In the genomic region with DNA sequence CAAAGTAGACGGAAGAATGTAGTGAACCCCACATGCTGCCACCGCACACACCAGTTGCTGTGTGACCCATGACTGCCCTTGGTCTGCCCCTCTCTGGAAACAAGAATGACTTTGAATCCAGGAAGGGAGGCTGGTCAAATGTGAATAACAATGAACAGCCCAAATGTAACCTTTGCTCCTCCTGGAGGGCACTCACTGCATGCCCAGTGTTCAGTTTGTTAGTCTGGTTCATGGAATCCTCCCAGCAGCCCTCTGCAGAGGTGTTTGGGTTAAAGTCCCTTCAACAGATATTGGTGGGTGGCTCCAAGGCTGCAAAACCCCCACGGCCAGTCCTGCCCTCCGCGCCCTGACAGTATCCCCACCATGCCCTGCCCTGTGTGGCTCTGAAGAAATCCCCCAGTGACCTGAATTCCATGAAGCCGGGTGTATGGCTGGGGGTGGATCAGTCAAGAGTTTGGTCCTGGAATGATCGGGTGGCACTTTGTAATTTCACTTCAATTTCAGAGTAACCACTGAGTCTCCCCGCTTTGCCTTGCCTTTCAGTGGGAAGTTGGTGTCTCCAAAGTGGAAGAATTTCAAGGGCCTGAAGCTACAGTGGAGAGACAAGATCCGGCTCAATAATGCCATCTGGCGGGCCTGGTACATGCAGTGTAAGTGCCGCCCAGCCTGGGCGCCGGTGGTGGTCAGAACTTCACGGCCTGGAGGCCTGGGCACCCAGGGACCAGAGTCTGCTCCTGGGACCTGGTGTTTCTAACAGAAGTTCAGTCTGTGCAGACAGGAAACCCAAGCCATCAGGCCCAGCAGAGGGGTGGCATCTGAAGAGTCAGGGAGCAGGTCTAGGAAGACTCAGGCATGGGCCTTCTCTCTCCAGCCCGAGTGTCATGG, we compare ENCODE assay signal across 1 cellular context.
TF ChIP-seq lines count a peak whose summit lies in the region.

No MANE protein-coding gene starts in this region.

TF ChIP-seq in HepG2, 621 proteins besides CTCF, POLR2A, EP300 and RAD21 (continued from another document and continues in another):
- TF ChIP-seq, protein P1, sequence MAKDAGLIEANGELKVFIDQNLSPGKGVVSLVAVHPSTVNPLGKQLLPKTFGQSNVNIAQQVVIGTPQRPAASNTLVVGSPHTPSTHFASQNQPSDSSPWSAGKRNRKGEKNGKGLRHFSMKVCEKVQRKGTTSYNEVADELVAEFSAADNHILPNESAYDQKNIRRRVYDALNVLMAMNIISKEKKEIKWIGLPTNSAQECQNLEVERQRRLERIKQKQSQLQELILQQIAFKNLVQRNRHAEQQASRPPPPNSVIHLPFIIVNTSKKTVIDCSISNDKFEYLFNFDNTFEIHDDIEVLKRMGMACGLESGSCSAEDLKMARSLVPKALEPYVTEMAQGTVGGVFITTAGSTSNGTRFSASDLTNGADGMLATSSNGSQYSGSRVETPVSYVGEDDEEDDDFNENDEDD (CRISPR knock-in tag; IDR thresholded peaks at IDR 0.05; ENCODE audit: borderline replicate concordance): no peak
- TF ChIP-seq ZNF224 (CRISPR knock-in tag; IDR thresholded peaks at IDR 0.05) (no peak), ARNT2 (CRISPR knock-in tag; IDR thresholded peaks at IDR 0.05; ENCODE audit: low read depth) (no peak), ZFX (CRISPR knock-in tag; IDR thresholded peaks at IDR 0.05; ENCODE audit: low read depth) (no peak), ZNF20 (CRISPR knock-in tag; IDR thresholded peaks at IDR 0.05) (no peak), STAG1 (CRISPR knock-in tag; IDR thresholded peaks at IDR 0.05) (peak; percentile 34), TBX2 (CRISPR knock-in tag; IDR thresholded peaks at IDR 0.05; ENCODE audit: borderline replicate concordance) (peak; percentile 12; the same call in 1 of the 2 replicates), SATB2 (CRISPR knock-in tag; IDR thresholded peaks at IDR 0.05) (no peak), SOX13 (IDR thresholded peaks at IDR 0.05) (no peak), SOX13 (CRISPR knock-in tag; conservative IDR thresholded peaks at IDR 0.05 in 1 of 2, IDR thresholded peaks at IDR 0.05 in 1 of 2) (peak in 1 of 2 experiments; percentile 64; a peak in 2 of 4 replicates), GABPA (IDR thresholded peaks at IDR 0.05; ENCODE audit: low read depth, low read length) (no peak), GABPA (CRISPR knock-in tag; IDR thresholded peaks at IDR 0.05; ENCODE audit: low read depth) (no peak), XRCC5 (optimal IDR thresholded peaks at IDR 0.05; ENCODE audit: low read length) (no peak), KLF12 (CRISPR knock-in tag; IDR thresholded peaks at IDR 0.05; ENCODE audit: borderline replicate concordance) (no peak), ZSCAN12 (CRISPR knock-in tag; IDR thresholded peaks at IDR 0.05) (no peak), ZFP82 (CRISPR knock-in tag; IDR thresholded peaks at IDR 0.05; ENCODE audit: borderline replicate concordance) (no peak), ZNF510 (CRISPR knock-in tag; IDR thresholded peaks at IDR 0.05; ENCODE audit: low read depth) (no peak), HCFC1 (IDR thresholded peaks at IDR 0.05; ENCODE audit: low read depth, low read length) (no peak), ZNF839 (CRISPR knock-in tag; IDR thresholded peaks at IDR 0.05; ENCODE audit: borderline replicate concordance) (no peak), ZC3H13 (CRISPR knock-in tag; IDR thresholded peaks at IDR 0.05) (no peak), ZBTB21 (CRISPR knock-in tag; IDR thresholded peaks at IDR 0.05) (no peak), IKZF4 (CRISPR knock-in tag; IDR thresholded peaks at IDR 0.05; ENCODE audit: borderline replicate concordance, low read depth, not compliant biosample characterization) (no peak), BORCS8-MEF2B (CRISPR knock-in tag; IDR thresholded peaks at IDR 0.05) (no peak), RELA (CRISPR knock-in tag; IDR thresholded peaks at IDR 0.05) (no peak), PLRG1 (conservative IDR thresholded peaks at IDR 0.05) (no peak), MTF1 (CRISPR knock-in tag; IDR thresholded peaks at IDR 0.05) (no peak), CBX2 (IDR thresholded peaks at IDR 0.05; ENCODE audit: low read depth, low read length) (no peak), CBX2 (CRISPR knock-in tag; IDR thresholded peaks at IDR 0.05; ENCODE audit: low read depth) (no peak), HNRNPL (IDR thresholded peaks at IDR 0.05; ENCODE audit: low read depth, low read length) (peak; percentile 72; the same call in 1 of the 2 replicates), MZF1 (CRISPR knock-in tag; IDR thresholded peaks at IDR 0.05; ENCODE audit: borderline replicate concordance) (no peak), FOXK2 (IDR thresholded peaks at IDR 0.05) (no peak), SCMH1 (CRISPR knock-in tag; IDR thresholded peaks at IDR 0.05; ENCODE audit: borderline replicate concordance) (no peak), SMYD3 (CRISPR knock-in tag; IDR thresholded peaks at IDR 0.05) (no peak), RXRB (CRISPR knock-in tag; IDR thresholded peaks at IDR 0.05; ENCODE audit: borderline replicate concordance) (no peak), ZNF83 (CRISPR knock-in tag; IDR thresholded peaks at IDR 0.05; ENCODE audit: borderline replicate concordance) (no peak), ZNF263 (CRISPR knock-in tag; IDR thresholded peaks at IDR 0.05) (0 out of 2 replicates have a peak, but pooled peaks have one; percentile 24), ESRRA (CRISPR knock-in tag; IDR thresholded peaks at IDR 0.05; ENCODE audit: low read depth) (peak; percentile 30; the same call in 1 of the 2 replicates), SAP130 (CRISPR knock-in tag; IDR thresholded peaks at IDR 0.05; ENCODE audit: low read depth) (no peak)
- TF ChIP-seq, protein P2, sequence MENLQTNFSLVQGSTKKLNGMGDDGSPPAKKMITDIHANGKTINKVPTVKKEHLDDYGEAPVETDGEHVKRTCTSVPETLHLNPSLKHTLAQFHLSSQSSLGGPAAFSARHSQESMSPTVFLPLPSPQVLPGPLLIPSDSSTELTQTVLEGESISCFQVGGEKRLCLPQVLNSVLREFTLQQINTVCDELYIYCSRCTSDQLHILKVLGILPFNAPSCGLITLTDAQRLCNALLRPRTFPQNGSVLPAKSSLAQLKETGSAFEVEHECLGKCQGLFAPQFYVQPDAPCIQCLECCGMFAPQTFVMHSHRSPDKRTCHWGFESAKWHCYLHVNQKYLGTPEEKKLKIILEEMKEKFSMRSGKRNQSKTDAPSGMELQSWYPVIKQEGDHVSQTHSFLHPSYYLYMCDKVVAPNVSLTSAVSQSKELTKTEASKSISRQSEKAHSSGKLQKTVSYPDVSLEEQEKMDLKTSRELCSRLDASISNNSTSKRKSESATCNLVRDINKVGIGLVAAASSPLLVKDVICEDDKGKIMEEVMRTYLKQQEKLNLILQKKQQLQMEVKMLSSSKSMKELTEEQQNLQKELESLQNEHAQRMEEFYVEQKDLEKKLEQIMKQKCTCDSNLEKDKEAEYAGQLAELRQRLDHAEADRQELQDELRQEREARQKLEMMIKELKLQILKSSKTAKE (CRISPR knock-in tag; IDR thresholded peaks at IDR 0.05; ENCODE audit: borderline replicate concordance): no peak
- TF ChIP-seq, protein P3, sequence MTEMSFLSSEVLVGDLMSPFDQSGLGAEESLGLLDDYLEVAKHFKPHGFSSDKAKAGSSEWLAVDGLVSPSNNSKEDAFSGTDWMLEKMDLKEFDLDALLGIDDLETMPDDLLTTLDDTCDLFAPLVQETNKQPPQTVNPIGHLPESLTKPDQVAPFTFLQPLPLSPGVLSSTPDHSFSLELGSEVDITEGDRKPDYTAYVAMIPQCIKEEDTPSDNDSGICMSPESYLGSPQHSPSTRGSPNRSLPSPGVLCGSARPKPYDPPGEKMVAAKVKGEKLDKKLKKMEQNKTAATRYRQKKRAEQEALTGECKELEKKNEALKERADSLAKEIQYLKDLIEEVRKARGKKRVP (CRISPR knock-in tag; IDR thresholded peaks at IDR 0.05): no peak
- TF ChIP-seq, protein P4, sequence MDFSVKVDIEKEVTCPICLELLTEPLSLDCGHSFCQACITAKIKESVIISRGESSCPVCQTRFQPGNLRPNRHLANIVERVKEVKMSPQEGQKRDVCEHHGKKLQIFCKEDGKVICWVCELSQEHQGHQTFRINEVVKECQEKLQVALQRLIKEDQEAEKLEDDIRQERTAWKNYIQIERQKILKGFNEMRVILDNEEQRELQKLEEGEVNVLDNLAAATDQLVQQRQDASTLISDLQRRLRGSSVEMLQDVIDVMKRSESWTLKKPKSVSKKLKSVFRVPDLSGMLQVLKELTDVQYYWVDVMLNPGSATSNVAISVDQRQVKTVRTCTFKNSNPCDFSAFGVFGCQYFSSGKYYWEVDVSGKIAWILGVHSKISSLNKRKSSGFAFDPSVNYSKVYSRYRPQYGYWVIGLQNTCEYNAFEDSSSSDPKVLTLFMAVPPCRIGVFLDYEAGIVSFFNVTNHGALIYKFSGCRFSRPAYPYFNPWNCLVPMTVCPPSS (IDR thresholded peaks at IDR 0.05): no peak
- TF ChIP-seq, protein P5, sequence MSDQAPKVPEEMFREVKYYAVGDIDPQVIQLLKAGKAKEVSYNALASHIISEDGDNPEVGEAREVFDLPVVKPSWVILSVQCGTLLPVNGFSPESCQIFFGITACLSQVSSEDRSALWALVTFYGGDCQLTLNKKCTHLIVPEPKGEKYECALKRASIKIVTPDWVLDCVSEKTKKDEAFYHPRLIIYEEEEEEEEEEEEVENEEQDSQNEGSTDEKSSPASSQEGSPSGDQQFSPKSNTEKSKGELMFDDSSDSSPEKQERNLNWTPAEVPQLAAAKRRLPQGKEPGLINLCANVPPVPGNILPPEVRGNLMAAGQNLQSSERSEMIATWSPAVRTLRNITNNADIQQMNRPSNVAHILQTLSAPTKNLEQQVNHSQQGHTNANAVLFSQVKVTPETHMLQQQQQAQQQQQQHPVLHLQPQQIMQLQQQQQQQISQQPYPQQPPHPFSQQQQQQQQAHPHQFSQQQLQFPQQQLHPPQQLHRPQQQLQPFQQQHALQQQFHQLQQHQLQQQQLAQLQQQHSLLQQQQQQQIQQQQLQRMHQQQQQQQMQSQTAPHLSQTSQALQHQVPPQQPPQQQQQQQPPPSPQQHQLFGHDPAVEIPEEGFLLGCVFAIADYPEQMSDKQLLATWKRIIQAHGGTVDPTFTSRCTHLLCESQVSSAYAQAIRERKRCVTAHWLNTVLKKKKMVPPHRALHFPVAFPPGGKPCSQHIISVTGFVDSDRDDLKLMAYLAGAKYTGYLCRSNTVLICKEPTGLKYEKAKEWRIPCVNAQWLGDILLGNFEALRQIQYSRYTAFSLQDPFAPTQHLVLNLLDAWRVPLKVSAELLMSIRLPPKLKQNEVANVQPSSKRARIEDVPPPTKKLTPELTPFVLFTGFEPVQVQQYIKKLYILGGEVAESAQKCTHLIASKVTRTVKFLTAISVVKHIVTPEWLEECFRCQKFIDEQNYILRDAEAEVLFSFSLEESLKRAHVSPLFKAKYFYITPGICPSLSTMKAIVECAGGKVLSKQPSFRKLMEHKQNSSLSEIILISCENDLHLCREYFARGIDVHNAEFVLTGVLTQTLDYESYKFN (CRISPR knock-in tag; conservative IDR thresholded peaks at IDR 0.05): peak; percentile 55
- TF ChIP-seq, protein P6, sequence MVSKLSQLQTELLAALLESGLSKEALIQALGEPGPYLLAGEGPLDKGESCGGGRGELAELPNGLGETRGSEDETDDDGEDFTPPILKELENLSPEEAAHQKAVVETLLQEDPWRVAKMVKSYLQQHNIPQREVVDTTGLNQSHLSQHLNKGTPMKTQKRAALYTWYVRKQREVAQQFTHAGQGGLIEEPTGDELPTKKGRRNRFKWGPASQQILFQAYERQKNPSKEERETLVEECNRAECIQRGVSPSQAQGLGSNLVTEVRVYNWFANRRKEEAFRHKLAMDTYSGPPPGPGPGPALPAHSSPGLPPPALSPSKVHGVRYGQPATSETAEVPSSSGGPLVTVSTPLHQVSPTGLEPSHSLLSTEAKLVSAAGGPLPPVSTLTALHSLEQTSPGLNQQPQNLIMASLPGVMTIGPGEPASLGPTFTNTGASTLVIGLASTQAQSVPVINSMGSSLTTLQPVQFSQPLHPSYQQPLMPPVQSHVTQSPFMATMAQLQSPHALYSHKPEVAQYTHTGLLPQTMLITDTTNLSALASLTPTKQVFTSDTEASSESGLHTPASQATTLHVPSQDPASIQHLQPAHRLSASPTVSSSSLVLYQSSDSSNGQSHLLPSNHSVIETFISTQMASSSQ (IDR thresholded peaks at IDR 0.05; ENCODE audit: low read depth): no peak
- TF ChIP-seq, protein P6 (CRISPR knock-in tag; IDR thresholded peaks at IDR 0.05; ENCODE audit: borderline replicate concordance): no peak
- TF ChIP-seq, protein P7, sequence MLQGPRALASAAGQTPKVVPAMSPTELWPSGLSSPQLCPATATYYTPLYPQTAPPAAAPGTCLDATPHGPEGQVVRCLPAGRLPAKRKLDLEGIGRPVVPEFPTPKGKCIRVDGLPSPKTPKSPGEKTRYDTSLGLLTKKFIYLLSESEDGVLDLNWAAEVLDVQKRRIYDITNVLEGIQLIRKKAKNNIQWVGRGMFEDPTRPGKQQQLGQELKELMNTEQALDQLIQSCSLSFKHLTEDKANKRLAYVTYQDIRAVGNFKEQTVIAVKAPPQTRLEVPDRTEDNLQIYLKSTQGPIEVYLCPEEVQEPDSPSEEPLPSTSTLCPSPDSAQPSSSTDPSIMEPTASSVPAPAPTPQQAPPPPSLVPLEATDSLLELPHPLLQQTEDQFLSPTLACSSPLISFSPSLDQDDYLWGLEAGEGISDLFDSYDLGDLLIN (CRISPR knock-in tag; IDR thresholded peaks at IDR 0.05; ENCODE audit: borderline replicate concordance): no peak
- TF ChIP-seq, protein P8, sequence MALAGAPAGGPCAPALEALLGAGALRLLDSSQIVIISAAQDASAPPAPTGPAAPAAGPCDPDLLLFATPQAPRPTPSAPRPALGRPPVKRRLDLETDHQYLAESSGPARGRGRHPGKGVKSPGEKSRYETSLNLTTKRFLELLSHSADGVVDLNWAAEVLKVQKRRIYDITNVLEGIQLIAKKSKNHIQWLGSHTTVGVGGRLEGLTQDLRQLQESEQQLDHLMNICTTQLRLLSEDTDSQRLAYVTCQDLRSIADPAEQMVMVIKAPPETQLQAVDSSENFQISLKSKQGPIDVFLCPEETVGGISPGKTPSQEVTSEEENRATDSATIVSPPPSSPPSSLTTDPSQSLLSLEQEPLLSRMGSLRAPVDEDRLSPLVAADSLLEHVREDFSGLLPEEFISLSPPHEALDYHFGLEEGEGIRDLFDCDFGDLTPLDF (CRISPR knock-in tag; IDR thresholded peaks at IDR 0.05): no peak
- TF ChIP-seq, protein P9, sequence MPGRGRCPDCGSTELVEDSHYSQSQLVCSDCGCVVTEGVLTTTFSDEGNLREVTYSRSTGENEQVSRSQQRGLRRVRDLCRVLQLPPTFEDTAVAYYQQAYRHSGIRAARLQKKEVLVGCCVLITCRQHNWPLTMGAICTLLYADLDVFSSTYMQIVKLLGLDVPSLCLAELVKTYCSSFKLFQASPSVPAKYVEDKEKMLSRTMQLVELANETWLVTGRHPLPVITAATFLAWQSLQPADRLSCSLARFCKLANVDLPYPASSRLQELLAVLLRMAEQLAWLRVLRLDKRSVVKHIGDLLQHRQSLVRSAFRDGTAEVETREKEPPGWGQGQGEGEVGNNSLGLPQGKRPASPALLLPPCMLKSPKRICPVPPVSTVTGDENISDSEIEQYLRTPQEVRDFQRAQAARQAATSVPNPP (CRISPR knock-in tag; IDR thresholded peaks at IDR 0.05): no peak
